21 cellular contexts compared by ENCODE assay signal in the genomic region with DNA sequence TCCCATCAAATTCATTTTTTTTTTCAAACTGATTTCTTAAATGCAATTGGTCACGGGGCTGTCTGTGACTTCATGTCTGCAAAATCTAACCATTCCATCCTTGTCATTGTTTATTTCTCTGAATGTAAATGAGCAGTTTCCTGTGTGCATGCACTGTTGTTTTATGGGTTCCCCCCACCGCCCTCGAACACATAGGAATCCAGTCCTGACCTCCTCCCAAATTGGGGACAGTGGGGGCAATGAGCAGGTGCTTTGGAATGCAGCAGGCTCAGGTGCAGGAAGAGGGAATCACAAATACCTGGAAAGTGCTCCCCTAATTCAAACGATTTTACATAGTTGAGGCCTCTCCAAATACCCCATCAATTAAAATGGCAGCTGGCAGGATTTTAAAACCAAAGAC.
"Had no signal": no experiment of that assay in that cellular context is flagged by ENCODE, and none has a peak within 500 bp of the region (broad histone marks: within the 10 kb centered on the region; RNA-seq: fewer than 3 reads in every experiment).

No MANE protein-coding gene starts in this region.

- H3K36me3 ChIP-seq: gastrocnemius medialis, right atrium auricular region, tibial nerve, vagina had no signal

- H3K4me1 ChIP-seq: vagina had no signal

- H3K9me3 ChIP-seq: gastrocnemius medialis, right atrium auricular region, tibial nerve, vagina had no signal

- H3K36me3 Mint-ChIP-seq: activated naive CD4-positive, alpha-beta T cell treated with anti-CD3 and anti-CD28 coated beads, Interleukin-2, amount 10 ng/mL, durations not matched to agents 7 days and 5 days; T-cell had no signal

- H3K9me3 Mint-ChIP-seq: activated CD4-positive, alpha-beta T cell treated with anti-CD3 and anti-CD28 coated beads, Interleukin-2, amount 10 ng/mL, durations not matched to agents 24 days and 14 days; activated CD8-positive, alpha-beta T cell treated with anti-CD3 and anti-CD28 coated beads for 36 hours; activated naive CD4-positive, alpha-beta T cell treated with anti-CD3 and anti-CD28 coated beads, Interleukin-2, amount 10 ng/mL, durations not matched to agents 7 days and 5 days; activated naive CD8-positive, alpha-beta T cell treated with anti-CD3 and anti-CD28 coated beads, Interleukin-2, amount 50 U/mL, for 24 hours; T-cell had no signal

- H3K4me3 ChIP-seq: gastrocnemius medialis, lung, right atrium auricular region, skin epidermis, tibial nerve, vagina had no signal

- H3K27ac Mint-ChIP-seq: activated CD4-positive, alpha-beta T cell treated with anti-CD3 and anti-CD28 coated beads, Interleukin-2, amount 10 ng/mL, durations not matched to agents 24 days and 14 days; activated CD8-positive, alpha-beta T cell treated with anti-CD3 and anti-CD28 coated beads for 36 hours; activated naive CD4-positive, alpha-beta T cell treated with anti-CD3 and anti-CD28 coated beads, Interleukin-2, amount 10 ng/mL, durations not matched to agents 7 days and 5 days; activated naive CD8-positive, alpha-beta T cell treated with anti-CD3 and anti-CD28 coated beads, Interleukin-2, amount 50 U/mL, for 24 hours; progenitor cell of endocrine pancreas; T-cell had no signal

- DNase-seq: activated CD4-positive, alpha-beta T cell treated with anti-CD3 and anti-CD28 coated beads, Interleukin-2, amount 10 ng/mL, durations not matched to agents 24 days and 14 days; activated CD4-positive, CD25-positive, alpha-beta regulatory T cell; activated CD8-positive, alpha-beta T cell treated with anti-CD3 and anti-CD28 coated beads for 36 hours; activated naive CD4-positive, alpha-beta T cell treated with anti-CD3 and anti-CD28 coated beads, Interleukin-2, amount 10 ng/mL, durations not matched to agents 7 days and 5 days; activated naive CD8-positive, alpha-beta T cell treated with anti-CD3 and anti-CD28 coated beads, Interleukin-2, amount 50 U/mL, for 24 hours; activated T-cell treated with anti-CD3 and anti-CD28 coated beads, Interleukin-2, amount 50 U/mL, for 1 hour; anterior cingulate cortex; effector CD4-positive, alpha-beta T cell; gastrocnemius medialis; head of caudate nucleus; left cardiac atrium; midbrain; stimulated activated naive CD8-positive, alpha-beta T cell treated with anti-CD3 and anti-CD28 coated beads, Interleukin-15, Interleukin-2, amounts not matched to agents 100 U/mL and 50 U/mL, for 24 hours; substantia nigra; T-cell had no signal

- H3K27me3 ChIP-seq: gastrocnemius medialis, right atrium auricular region, vagina had no signal

- H3K27ac ChIP-seq: right atrium auricular region, skin epidermis, tibial nerve, vagina had no signal

- H3K4me1 Mint-ChIP-seq: activated CD4-positive, alpha-beta T cell treated with anti-CD3 and anti-CD28 coated beads, Interleukin-2, amount 10 ng/mL, durations not matched to agents 24 days and 14 days; activated naive CD4-positive, alpha-beta T cell treated with anti-CD3 and anti-CD28 coated beads, Interleukin-2, amount 10 ng/mL, durations not matched to agents 7 days and 5 days; activated naive CD8-positive, alpha-beta T cell treated with anti-CD3 and anti-CD28 coated beads, Interleukin-2, amount 50 U/mL, for 24 hours had no signal

- H3K4me3 Mint-ChIP-seq: activated CD4-positive, alpha-beta T cell treated with anti-CD3 and anti-CD28 coated beads, Interleukin-2, amount 10 ng/mL, durations not matched to agents 24 days and 14 days; activated CD8-positive, alpha-beta T cell treated with anti-CD3 and anti-CD28 coated beads for 36 hours; activated naive CD4-positive, alpha-beta T cell treated with anti-CD3 and anti-CD28 coated beads, Interleukin-2, amount 10 ng/mL, durations not matched to agents 7 days and 5 days; activated naive CD8-positive, alpha-beta T cell treated with anti-CD3 and anti-CD28 coated beads, Interleukin-2, amount 50 U/mL, for 24 hours; T-cell had no signal
